8 cellular contexts compared by ENCODE assay signal in genomic region chr20:62776692-62777527, GRCh38.
A peak's percentile ranks its signal among the peaks of the same experiment; 100 is the strongest.
DNase-seq lines count a peak whose midpoint lies in the region; ATAC-seq and TF ChIP-seq lines count a peak whose summit lies in the region.

No MANE protein-coding gene starts in this region.

- no peaks in the 10 kb centered on the region for H3K9me3 ChIP-seq in MM.1S (replicated peaks; ENCODE audit: insufficient read depth, low read length)

- H3K4me1 ChIP-seq in MM.1S (ENCODE audit: low read length): peaks cover 6% of the 10 kb centered on the region

- H3K36me3 ChIP-seq in MM.1S (replicated peaks; ENCODE audit: insufficient read depth, low read length): no peaks in the 10 kb centered on the region

- H2AFZ ChIP-seq in MM.1S (ENCODE audit: low read length): peak overlapping the region; percentile 52; the same call in 1 of the 2 replicates

- no peak overlapping the region for H3K9ac ChIP-seq in MM.1S (ENCODE audit: low read length)

- ATAC-seq in GM21528 (IDR thresholded peaks at IDR 0.05; ENCODE audit: low FRiP score, unreplicated experiment) (no peak), HG03460 (IDR thresholded peaks at IDR 0.05; ENCODE audit: unreplicated experiment) (no peak), HG03439 (IDR thresholded peaks at IDR 0.05; ENCODE audit: unreplicated experiment) (no peak)

- peak; percentile 32 for TF ChIP-seq POLR2A in GM10847 (IDR thresholded peaks at IDR 0.05; ENCODE audit: extremely low read depth, insufficient read length)

- no peaks in the 10 kb centered on the region for H3F3A ChIP-seq in MM.1S (ENCODE audit: insufficient read depth, low read length)

- no peaks in the 10 kb centered on the region for H4K20me1 ChIP-seq in MM.1S (ENCODE audit: insufficient read depth, low read length)

- H3K4me3 ChIP-seq in MM.1S (ENCODE audit: low read length): peak overlapping the region; percentile 34
- no peak overlapping the region for H3K4me3 ChIP-seq in foreskin fibroblast (ENCODE audit: low read depth in 1 of 2, low read length in 2 of 2)

- TF ChIP-seq CTCF in MM.1S (IDR thresholded peaks at IDR 0.05; ENCODE audit: low read length) (no peak), foreskin fibroblast (IDR thresholded peaks at IDR 0.05; ENCODE audit: low read depth, low read length) (no peak)

- no peaks in the 10 kb centered on the region for H3K79me2 ChIP-seq in MM.1S (ENCODE audit: low read length)

- H3K4me2 ChIP-seq in MM.1S (ENCODE audit: low read depth, low read length): peak overlapping the region; percentile 88

- DNase-seq in MM.1S (peak; percentile 53), foreskin fibroblast (peak; percentile 13 to 39)
- DNase-seq in activated CD4-positive, alpha-beta T cell treated with anti-CD3 and anti-CD28 coated beads for 48 hours: peak; percentile 72
- peak; percentile 24 for DNase-seq in stimulated activated CD8-positive, alpha-beta memory T cell treated with anti-CD3 and anti-CD28 coated beads, Interleukin-15, amount 100 ng/mL, for 1 hour (ENCODE audit: low read depth)

- H3K27me3 ChIP-seq in MM.1S (replicated peaks; ENCODE audit: insufficient read depth, low read length): peaks cover 83% of the 10 kb centered on the region

- no peak overlapping the region for H3K27ac ChIP-seq in MM.1S (ENCODE audit: low read length)

- H3K9me2 ChIP-seq in MM.1S (replicated peaks; ENCODE audit: insufficient read depth, low read length): no peaks in the 10 kb centered on the region
